In the genomic region with DNA sequence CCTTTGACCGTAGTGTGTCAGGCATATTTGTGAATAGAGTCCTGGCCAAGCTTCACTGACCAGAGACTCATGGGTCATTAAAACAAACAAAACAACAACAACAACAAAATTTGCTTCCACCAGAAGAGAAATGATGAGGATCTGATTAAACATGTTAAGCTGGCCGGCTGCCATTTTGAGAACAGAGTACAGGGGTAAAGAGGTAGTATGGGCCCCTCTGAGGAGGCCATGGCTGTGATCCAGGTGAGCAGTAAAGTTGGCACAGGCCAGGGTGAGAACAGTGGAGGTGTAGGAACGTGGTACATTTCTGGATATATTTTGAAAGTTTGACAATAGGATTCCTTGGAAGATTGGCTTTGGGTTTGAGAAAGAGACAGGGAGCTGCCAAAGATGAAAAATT, we compare ENCODE assay signal across 30 cellular contexts.
"Had no signal": no experiment of that assay in that cellular context is flagged by ENCODE, and none has a peak within 500 bp of the region (broad histone marks: within the 10 kb centered on the region; RNA-seq: fewer than 3 reads in every experiment).

No MANE protein-coding gene starts in this region.

- H3K4me3 Mint-ChIP-seq: immature natural killer cell; naive thymus-derived CD8-positive, alpha-beta T cell; nephron progenitor cell; stimulated activated effector memory CD8-positive, alpha-beta T cell treated with anti-CD3 and anti-CD28 coated beads, Interleukin-12 subunit alpha, Interleukin-12 subunit beta, amount 100 ng/mL, for 72 hours; type B pancreatic cell had no signal

- H3K9me3 ChIP-seq: colonic mucosa, esophagus squamous epithelium, ovary, psoas muscle, sigmoid colon, stomach, testis, tibial artery had no signal

- H3K36me3 Mint-ChIP-seq: naive thymus-derived CD8-positive, alpha-beta T cell; stimulated activated effector memory CD8-positive, alpha-beta T cell treated with anti-CD3 and anti-CD28 coated beads, Interleukin-12 subunit alpha, Interleukin-12 subunit beta, amount 100 ng/mL, for 72 hours; type B pancreatic cell had no signal

- H3K4me3 ChIP-seq: colonic mucosa, esophagus squamous epithelium, lung, ovary, psoas muscle, sigmoid colon, stomach, testis, tibial artery had no signal

- H3K27ac ChIP-seq: colonic mucosa, ovary, psoas muscle, sigmoid colon, stomach, testis, tibial artery had no signal

- H3K4me1 ChIP-seq: colonic mucosa, psoas muscle, sigmoid colon, testis had no signal

- H3K9me3 Mint-ChIP-seq: type B pancreatic cell had no signal

- DNase-seq: colonic mucosa; dermis blood vessel endothelial cell; effector memory CD4-positive, alpha-beta T cell; erythroblast; esophagus squamous epithelium; hypothalamus; immature natural killer cell; islet precursor cell; left ventricle myocardium superior; mesendoderm; midbrain; naive thymus-derived CD8-positive, alpha-beta T cell; nephron progenitor cell; occipital lobe; ovary; posterior cingulate gyrus; psoas muscle; sigmoid colon; stimulated activated CD4-positive, alpha-beta T cell treated with anti-CD3 and anti-CD28 coated beads, Interleukin-2, amount 100 ng/mL, for 24 hours; stimulated activated CD4-positive, alpha-beta T cell treated with anti-CD3 and anti-CD28 coated beads, Interleukin-4, amount 100 ng/mL, for 24 hours; stimulated activated naive CD4-positive, alpha-beta T cell treated with Interleukin-2 at 50 U/mL for 16 hours; stomach; substantia nigra; testis had no signal

- H3K27ac Mint-ChIP-seq: immature natural killer cell; naive thymus-derived CD8-positive, alpha-beta T cell; stimulated activated effector memory CD8-positive, alpha-beta T cell treated with anti-CD3 and anti-CD28 coated beads, Interleukin-12 subunit alpha, Interleukin-12 subunit beta, amount 100 ng/mL, for 72 hours; type B pancreatic cell had no signal

- H3K4me1 Mint-ChIP-seq: immature natural killer cell; naive thymus-derived CD8-positive, alpha-beta T cell had no signal

- H3K27me3 Mint-ChIP-seq: naive thymus-derived CD8-positive, alpha-beta T cell; type B pancreatic cell had no signal

- H3K27me3 ChIP-seq: colonic mucosa, esophagus squamous epithelium, ovary, sigmoid colon, stomach, testis, tibial artery had no signal

- H3K36me3 ChIP-seq: colonic mucosa, esophagus squamous epithelium, ovary, sigmoid colon, stomach, tibial artery had no signal

- FAIRE-seq: frontal cortex had no signal

- ATAC-seq: left ventricle myocardium superior; naive thymus-derived CD8-positive, alpha-beta T cell; psoas muscle; right cardiac atrium; stimulated activated effector memory CD8-positive, alpha-beta T cell treated with anti-CD3 and anti-CD28 coated beads, Interleukin-12 subunit alpha, Interleukin-12 subunit beta, amount 100 ng/mL, for 72 hours had no signal
